In the genomic region with DNA sequence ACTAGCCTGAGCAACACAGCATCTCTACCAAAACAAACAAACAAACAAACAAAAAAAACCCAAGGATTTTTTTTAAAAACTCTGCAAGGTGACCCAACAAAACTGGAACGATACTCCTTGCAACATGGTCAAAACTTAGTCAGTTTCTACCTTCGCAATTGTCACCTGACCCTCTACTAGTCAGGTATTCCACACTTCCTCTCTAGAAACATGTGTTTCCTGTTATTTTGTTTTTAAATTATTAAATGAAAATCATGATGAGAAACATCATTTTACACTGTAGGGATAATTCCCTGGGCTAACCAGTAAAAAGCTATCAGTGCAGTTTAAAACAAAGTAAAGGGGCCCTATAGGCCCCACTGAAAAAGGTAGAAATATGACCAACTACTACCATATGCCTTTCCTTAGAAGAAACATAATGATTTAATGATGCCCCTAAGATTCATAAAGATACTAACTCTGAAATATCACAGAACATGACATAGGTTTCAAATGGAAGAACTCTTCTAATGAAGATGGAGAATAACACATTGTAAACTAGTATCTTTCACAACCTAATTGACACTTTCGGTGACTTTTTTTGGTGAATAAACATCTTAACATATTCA, we compare ENCODE assay signal across 27 cellular contexts. TPM values are rescaled to one million over a fixed set of nuclear protein-coding genes. Genes with fewer than 3 reads are reported as not detected.
A peak's percentile ranks its signal among the peaks of the same experiment; 100 is the strongest.
DNase-seq lines count a peak whose midpoint lies in the region; ATAC-seq and TF ChIP-seq lines count a peak whose summit lies in the region.
"Had no signal": no experiment of that assay in that cellular context is flagged by ENCODE, and none has a peak within 500 bp of the region (broad histone marks: within the 10 kb centered on the region; RNA-seq: fewer than 3 reads in every experiment).

No MANE protein-coding gene starts in this region.

- peaks cover 63% of the 10 kb centered on the region for H3K4me1 Mint-ChIP-seq in activated CD8-positive, alpha-beta T cell treated with anti-CD3 and anti-CD28 coated beads for 36 hours (ENCODE audit: low read depth)
- peaks cover 9% of the 10 kb centered on the region for H3K4me1 Mint-ChIP-seq in activated CD8-positive, alpha-beta T cell treated with anti-CD3 and anti-CD28 coated beads, Interleukin-2, amount 10 ng/mL, durations not matched to agents 7 days and 5 days (ENCODE audit: low read depth)
- peaks cover 48 to 76% (median 59%) of the 10 kb centered on the region in 4 donors for H3K4me1 Mint-ChIP-seq in CD4-positive, CD25-positive, alpha-beta regulatory T cell
- H3K4me1 Mint-ChIP-seq in T-helper 17 cell (peaks cover 46% of the 10 kb centered on the region), memory B cell (peaks cover 37% of the 10 kb centered on the region)
- peaks cover 15% of the 10 kb centered on the region for H3K4me1 Mint-ChIP-seq in T-helper 2 cell treated with Interferon-gamma antibody and Interleukin-4, amounts not matched to agents 5 μg/mL and 100 μg/mL, for 36 hours (ENCODE audit: low read depth)

- H3K9me3 ChIP-seq in CD4-positive, CD25-positive, alpha-beta regulatory T cell (ENCODE audit: control insufficient read depth in 2 of 2, low read length in 2 of 2), result no peaks in the 10 kb centered on the region
- H3K9me3 ChIP-seq in T-helper 17 cell (ENCODE audit: control insufficient read depth, low read length, poor library complexity, severe bottlenecking), result no peaks in the 10 kb centered on the region

- H3K4me3 ChIP-seq in CD4-positive, CD25-positive, alpha-beta regulatory T cell (ENCODE audit: low read depth, low read length), result peak overlapping the region; percentile 23
- H3K4me3 ChIP-seq: BLaER1, PC-9, SJCRH30 had no signal

- H3K27me3 Mint-ChIP-seq in activated CD8-positive, alpha-beta T cell treated with anti-CD3 and anti-CD28 coated beads for 36 hours, result no peaks in the 10 kb centered on the region
- no peaks in the 10 kb centered on the region for H3K27me3 Mint-ChIP-seq in activated CD8-positive, alpha-beta T cell treated with anti-CD3 and anti-CD28 coated beads, Interleukin-2, amount 10 ng/mL, durations not matched to agents 7 days and 5 days (ENCODE audit: low read depth)
- no peaks in the 10 kb centered on the region for H3K27me3 Mint-ChIP-seq in CD4-positive, CD25-positive, alpha-beta regulatory T cell
- no peaks in the 10 kb centered on the region for H3K27me3 Mint-ChIP-seq in T-helper 17 cell
- no peaks in the 10 kb centered on the region for H3K27me3 Mint-ChIP-seq in memory B cell
- H3K27me3 Mint-ChIP-seq in T-helper 2 cell treated with Interferon-gamma antibody and Interleukin-4, amounts not matched to agents 5 μg/mL and 100 μg/mL, for 36 hours (ENCODE audit: low read depth), result no peaks in the 10 kb centered on the region
- H3K27me3 Mint-ChIP-seq: CD4-positive, alpha-beta memory T cell had no signal

- no peaks in the 10 kb centered on the region for H3K27me3 ChIP-seq in CD4-positive, CD25-positive, alpha-beta regulatory T cell (ENCODE audit: control insufficient read depth, insufficient read depth, low read length)
- H3K27me3 ChIP-seq: BLaER1, SJCRH30 had no signal

- no peak overlapping the region for H3K27ac ChIP-seq in CD4-positive, CD25-positive, alpha-beta regulatory T cell (ENCODE audit: insufficient read depth, low read length, poor library complexity, severe bottlenecking)
- H3K27ac ChIP-seq: BLaER1, PC-9, SJCRH30 had no signal

- TF ChIP-seq CTCF in activated CD8-positive, alpha-beta T cell treated with anti-CD3 and anti-CD28 coated beads for 36 hours (IDR thresholded peaks at IDR 0.05), result no peak

- DNase-seq in activated CD8-positive, alpha-beta T cell treated with anti-CD3 and anti-CD28 coated beads for 36 hours, result no peak
- no peak for DNase-seq in activated CD8-positive, alpha-beta T cell treated with anti-CD3 and anti-CD28 coated beads, Interleukin-2, amount 10 ng/mL, durations not matched to agents 7 days and 5 days
- DNase-seq in CD4-positive, CD25-positive, alpha-beta regulatory T cell, result no peak
- DNase-seq in T-helper 17 cell, result no peak
- no peak for DNase-seq in memory B cell (ENCODE audit: low spot score in 2 of 2)
- DNase-seq in T-helper 2 cell treated with Interferon-gamma antibody and Interleukin-4, amounts not matched to agents 5 μg/mL and 100 μg/mL, for 36 hours (ENCODE audit: low spot score), result no peak
- no peak for DNase-seq in nucleus accumbens (lab: John Stamatoyannopoulos, UW)
- DNase-seq in AML-193 (lab: John Stamatoyannopoulos, UW), result no peak
- DNase-seq: 8988T; ACHN; CD4-positive, alpha-beta memory T cell; COR-L47; DMS53; HCEC 1CT; IMR-90; KG1; MM.1S; NCI-H1694; NCI-H2029 treated with DMSO at 0.1 percent for 48 hours; NCI-H446 treated with DMSO at 0.1 percent for 48 hours; NCI-H526; NCI-H82; NK-92 treated with Interleukin-12 subunit alpha and Interleukin-12 subunit beta, amount 100 ng/mL, for 24 hours; PC-9 had no signal

- no peaks in the 10 kb centered on the region for H3K36me3 ChIP-seq in CD4-positive, CD25-positive, alpha-beta regulatory T cell (ENCODE audit: control insufficient read depth, insufficient read depth, low read length)

- no peaks in the 10 kb centered on the region for H3K9me3 Mint-ChIP-seq in activated CD8-positive, alpha-beta T cell treated with anti-CD3 and anti-CD28 coated beads for 36 hours
- no peaks in the 10 kb centered on the region for H3K9me3 Mint-ChIP-seq in activated CD8-positive, alpha-beta T cell treated with anti-CD3 and anti-CD28 coated beads, Interleukin-2, amount 10 ng/mL, durations not matched to agents 7 days and 5 days (ENCODE audit: insufficient read depth)
- no peaks in the 10 kb centered on the region for H3K9me3 Mint-ChIP-seq in CD4-positive, CD25-positive, alpha-beta regulatory T cell
- no peaks in the 10 kb centered on the region for H3K9me3 Mint-ChIP-seq in memory B cell
- no peaks in the 10 kb centered on the region for H3K9me3 Mint-ChIP-seq in T-helper 2 cell treated with Interferon-gamma antibody and Interleukin-4, amounts not matched to agents 5 μg/mL and 100 μg/mL, for 36 hours
- H3K9me3 Mint-ChIP-seq: CD4-positive, alpha-beta memory T cell had no signal

- no peak overlapping the region for H3K27ac Mint-ChIP-seq in activated CD8-positive, alpha-beta T cell treated with anti-CD3 and anti-CD28 coated beads for 36 hours
- no peak overlapping the region for H3K27ac Mint-ChIP-seq in activated CD8-positive, alpha-beta T cell treated with anti-CD3 and anti-CD28 coated beads, Interleukin-2, amount 10 ng/mL, durations not matched to agents 7 days and 5 days
- H3K27ac Mint-ChIP-seq in CD4-positive, CD25-positive, alpha-beta regulatory T cell, result no peak overlapping the region
- H3K27ac Mint-ChIP-seq in T-helper 17 cell (no peak overlapping the region), memory B cell (peak overlapping the region; percentile 64)
- no peak overlapping the region for H3K27ac Mint-ChIP-seq in T-helper 2 cell treated with Interferon-gamma antibody and Interleukin-4, amounts not matched to agents 5 μg/mL and 100 μg/mL, for 36 hours

- intact Hi-C loops in activated CD8-positive, alpha-beta T cell treated with anti-CD3 and anti-CD28 coated beads for 36 hours (cut with micrococcal nuclease), result no loop called here

- POLR2A ChIA-PET in activated CD8-positive, alpha-beta T cell treated with anti-CD3 and anti-CD28 coated beads for 36 hours (lab: Charles Lee), result no interaction called here
- POLR2A ChIA-PET in activated CD8-positive, alpha-beta T cell treated with anti-CD3 and anti-CD28 coated beads, Interleukin-2, amount 10 ng/mL, durations not matched to agents 7 days and 5 days (lab: Charles Lee), result no interaction called here

- CTCF ChIA-PET in activated CD8-positive, alpha-beta T cell treated with anti-CD3 and anti-CD28 coated beads for 36 hours (lab: Charles Lee), result no interaction called here
- CTCF ChIA-PET in activated CD8-positive, alpha-beta T cell treated with anti-CD3 and anti-CD28 coated beads, Interleukin-2, amount 10 ng/mL, durations not matched to agents 7 days and 5 days (lab: Charles Lee), result no interaction called here

- H3K36me3 Mint-ChIP-seq in activated CD8-positive, alpha-beta T cell treated with anti-CD3 and anti-CD28 coated beads for 36 hours (ENCODE audit: low read depth), result peaks cover 11% of the 10 kb centered on the region
- H3K36me3 Mint-ChIP-seq in activated CD8-positive, alpha-beta T cell treated with anti-CD3 and anti-CD28 coated beads, Interleukin-2, amount 10 ng/mL, durations not matched to agents 7 days and 5 days (ENCODE audit: low read depth), result peaks cover 3% of the 10 kb centered on the region
- peaks cover 7% of the 10 kb centered on the region for H3K36me3 Mint-ChIP-seq in CD4-positive, CD25-positive, alpha-beta regulatory T cell
- peaks cover 3% of the 10 kb centered on the region for H3K36me3 Mint-ChIP-seq in T-helper 17 cell (ENCODE audit: low read depth)
- H3K36me3 Mint-ChIP-seq in memory B cell, result peaks cover 3% of the 10 kb centered on the region
- peaks cover 1% of the 10 kb centered on the region for H3K36me3 Mint-ChIP-seq in T-helper 2 cell treated with Interferon-gamma antibody and Interleukin-4, amounts not matched to agents 5 μg/mL and 100 μg/mL, for 36 hours (ENCODE audit: low read depth)

- H3K4me1 ChIP-seq in CD4-positive, CD25-positive, alpha-beta regulatory T cell (ENCODE audit: control insufficient read depth, insufficient read depth, low read length, poor library complexity, severe bottlenecking), result peaks cover 11% of the 10 kb centered on the region
- H3K4me1 ChIP-seq: BLaER1 had no signal

- peak; percentile 39 for ATAC-seq in activated CD8-positive, alpha-beta T cell treated with anti-CD3 and anti-CD28 coated beads for 36 hours
- no peak for ATAC-seq in activated CD8-positive, alpha-beta T cell treated with anti-CD3 and anti-CD28 coated beads, Interleukin-2, amount 10 ng/mL, durations not matched to agents 7 days and 5 days
- ATAC-seq in CD4-positive, CD25-positive, alpha-beta regulatory T cell (ENCODE audit: low read depth in 2 of 2), result no peak
- ATAC-seq in T-helper 17 cell, result peak; percentile 23
- peak; percentile 65 for ATAC-seq in memory B cell (ENCODE audit: low read depth)
- ATAC-seq: Right ventricle myocardium inferior had no signal

- no peak overlapping the region for H3K4me3 Mint-ChIP-seq in activated CD8-positive, alpha-beta T cell treated with anti-CD3 and anti-CD28 coated beads for 36 hours
- H3K4me3 Mint-ChIP-seq in activated CD8-positive, alpha-beta T cell treated with anti-CD3 and anti-CD28 coated beads, Interleukin-2, amount 10 ng/mL, durations not matched to agents 7 days and 5 days, result no peak overlapping the region
- H3K4me3 Mint-ChIP-seq in CD4-positive, CD25-positive, alpha-beta regulatory T cell, result peak overlapping the region in 3 of 4 donors; percentile 1 to 60 (median 42)
- H3K4me3 Mint-ChIP-seq in T-helper 17 cell (no peak overlapping the region), memory B cell (no peak overlapping the region)
- no peak overlapping the region for H3K4me3 Mint-ChIP-seq in T-helper 2 cell treated with Interferon-gamma antibody and Interleukin-4, amounts not matched to agents 5 μg/mL and 100 μg/mL, for 36 hours

RNA-seq across cellular contexts. Expression of gene BRAF, which starts 8.7 kb away (rescaled TPM):
- 10 to 100 TPM; 30.0 to 30.6 TPM for total RNA-seq in activated CD8-positive, alpha-beta T cell treated with anti-CD3 and anti-CD28 coated beads for 36 hours
- 10 to 100 TPM; 26.7 to 28.5 TPM for total RNA-seq in activated CD8-positive, alpha-beta T cell treated with anti-CD3 and anti-CD28 coated beads, Interleukin-2, amount 10 ng/mL, durations not matched to agents 7 days and 5 days
- total RNA-seq in CD4-positive, CD25-positive, alpha-beta regulatory T cell, result 60.8 TPM
- 10 to 100 TPM in 1 of 4 donors, 1 to 10 TPM in 3; 6.9 to 10.1 (median 8.3) TPM for polyA plus RNA-seq in CD4-positive, CD25-positive, alpha-beta regulatory T cell
- 10 to 100 TPM; 56.1 to 59.6 TPM for total RNA-seq in T-helper 17 cell

Comparison
In these comparisons a context has a peak if more than half of its experiments do, and no peak if none do; other contexts are left out.
1. ATAC-seq: peak in activated CD8-positive, alpha-beta T cell treated with anti-CD3 and anti-CD28 coated beads for 36 hours (single experiment), T-helper 17 cell (single experiment) and memory B cell (single experiment); none in activated CD8-positive, alpha-beta T cell treated with anti-CD3 and anti-CD28 coated beads, Interleukin-2, amount 10 ng/mL, durations not matched to agents 7 days and 5 days (single experiment) and CD4-positive, CD25-positive, alpha-beta regulatory T cell (0 of 2).
2. H3K4me3 Mint-ChIP-seq: peak in CD4-positive, CD25-positive, alpha-beta regulatory T cell (3 of 4); none in activated CD8-positive, alpha-beta T cell treated with anti-CD3 and anti-CD28 coated beads for 36 hours (single experiment), activated CD8-positive, alpha-beta T cell treated with anti-CD3 and anti-CD28 coated beads, Interleukin-2, amount 10 ng/mL, durations not matched to agents 7 days and 5 days (single experiment), T-helper 17 cell (single experiment), memory B cell (single experiment) and T-helper 2 cell treated with Interferon-gamma antibody and Interleukin-4, amounts not matched to agents 5 μg/mL and 100 μg/mL, for 36 hours (single experiment).